9 cellular contexts compared by ENCODE assay signal in genomic region chr5:6745706-6746217, GRCh38. TPM values are rescaled to one million over a fixed set of nuclear protein-coding genes. Genes with fewer than 3 reads are reported as not detected.
DNase-seq lines count a peak whose midpoint lies in the region; ATAC-seq and TF ChIP-seq lines count a peak whose summit lies in the region.
"Had no signal": no experiment of that assay in that cellular context is flagged by ENCODE, and none has a peak within 500 bp of the region (broad histone marks: within the 10 kb centered on the region; RNA-seq: fewer than 3 reads in every experiment).

No MANE protein-coding gene starts in this region.

- intact Hi-C loops in testis (cut with DNase I; ENCODE audit: low total_unique reads) = no loop called here

- H3K36me3 ChIP-seq in testis (ENCODE audit: low read depth, missing control alignments) = no peaks in the 10 kb centered on the region

- H3K27me3 ChIP-seq in testis = no peaks in the 10 kb centered on the region
- H3K27me3 ChIP-seq: SJCRH30 had no signal

- 72 to 73% methylated on average over 10 of the region's 10 CpGs for WGBS in testis, 2 donors

- H3K27ac ChIP-seq in testis = no peak overlapping the region
- H3K27ac ChIP-seq: SJCRH30 had no signal

- DNase-seq in AML-193 (lab: John Stamatoyannopoulos, UW) = peak; percentile 18 to 31
- peak; percentile 61 for DNase-seq in NCI-H2196 (lab: John Stamatoyannopoulos, UW; ENCODE audit: unreplicated experiment)
- DNase-seq in astrocyte of the spinal cord (ENCODE audit: low read depth, low spot score) = peak; percentile 64
- DNase-seq in iris pigment epithelial cell (ENCODE audit: low read depth) = peak; percentile 69
- no peak for DNase-seq in testis

- TF ChIP-seq POLR2A in testis (IDR thresholded peaks at IDR 0.05) = no peak

- H3K4me3 ChIP-seq in astrocyte of the spinal cord (ENCODE audit: low read depth, low read length) (no peak overlapping the region), testis (no peak overlapping the region)
- H3K4me3 ChIP-seq: SJCRH30 had no signal

- ATAC-seq in HG02885 (IDR thresholded peaks at IDR 0.05; ENCODE audit: poor library complexity, unreplicated experiment) (peak; percentile 82), GM19023 (IDR thresholded peaks at IDR 0.05; ENCODE audit: unreplicated experiment) (no peak)

- in situ Hi-C loops in astrocyte of the spinal cord (cut with HindIII; ENCODE audit: low sequenced_read_pairs) = loop anchor here (25.0 kb wide), 1 partner anchor 133 kb away; no protein-coding TSS in a partner anchor

- H3K4me1 ChIP-seq in testis = no peaks in the 10 kb centered on the region
- H3K4me1 ChIP-seq: SJCRH30 had no signal

- H3K9me3 ChIP-seq in testis = no peaks in the 10 kb centered on the region
- H3K9me3 ChIP-seq: SJCRH30 had no signal

- TF ChIP-seq CTCF in GM12872 (IDR thresholded peaks at IDR 0.05; ENCODE audit: insufficient read depth, low read depth, low read length) (peak; percentile 71), astrocyte of the spinal cord (IDR thresholded peaks at IDR 0.05; ENCODE audit: low read depth, low read length) (peak; percentile 76), testis (IDR thresholded peaks at IDR 0.05) (peak; percentile 52 to 62 (median 54))

RNA-seq across cellular contexts. Expression of gene TENT4A, which starts 32.5 kb away (rescaled TPM):
- total RNA-seq in testis = 10 to 100 TPM; 46.2 to 51.3 TPM
- polyA plus RNA-seq in testis (ENCODE audit: insufficient read depth, low read depth, low replicate concordance) = 23.1 TPM
